In genomic region chr7:52719677-52720076, GRCh38 we compare ENCODE assay signal across 26 cellular contexts.
DNase-seq lines count a peak whose midpoint lies in the region; ATAC-seq lines count a peak whose summit lies in the region.
"Had no signal": no experiment of that assay in that cellular context is flagged by ENCODE, and none has a peak within 500 bp of the region (broad histone marks: within the 10 kb centered on the region; RNA-seq: fewer than 3 reads in every experiment).

No MANE protein-coding gene starts in this region.

- no peak overlapping the region for H2AFZ ChIP-seq in mesenchymal stem cell (ENCODE audit: low read depth, low read length)

- H3K79me1 ChIP-seq in mesenchymal stem cell (replicated peaks; ENCODE audit: low read length, poor library complexity, severe bottlenecking), result no peaks in the 10 kb centered on the region

- no peak overlapping the region for H3K23ac ChIP-seq in mesenchymal stem cell (ENCODE audit: low read length in 2 of 2)

- DNase-seq in DMS53 treated with DMSO at 0.1 percent for 48 hours (lab: John Stamatoyannopoulos, UW; ENCODE audit: unreplicated experiment) (peak; percentile 88), NCI-H2029 (lab: John Stamatoyannopoulos, UW) (peak; percentile 90), NCI-H774 (lab: John Stamatoyannopoulos, UW) (peak; percentile 48), mesenchymal stem cell (peak; percentile 49), putamen (ENCODE audit: low spot score) (no peak), caudate nucleus (lab: John Stamatoyannopoulos, UW) (no peak)
- no peak for DNase-seq in activated CD4-positive, alpha-beta T cell treated with anti-CD3 and anti-CD28 coated beads, Interleukin-2, amount 50 U/mL, for 1 hour
- DNase-seq: activated B cell treated with CpG ODN at 0.5 μM for 24 hours; activated CD4-positive, alpha-beta T cell treated with anti-CD3 and anti-CD28 coated beads, Interleukin-2, amount 50 U/mL, for 48 hours; activated CD8-positive, alpha-beta memory T cell treated with anti-CD3 and anti-CD28 coated beads, Interleukin-2, amount 50 U/mL, for 4 hours; activated naive CD4-positive, alpha-beta T cell treated with anti-CD3 and anti-CD28 coated beads, Interleukin-2, amount 50 U/mL, for 16 hours; central memory CD4-positive, alpha-beta T cell; dermis blood vessel endothelial cell; GOT3; islet precursor cell; lower lobe of right lung; MV-4-11; NCI-H187 treated with DMSO at 0.1 percent for 48 hours; NCI-H524; nephron progenitor cell; pancreas; right lobe of liver; stomach; tibial artery had no signal

- H4K91ac ChIP-seq in mesenchymal stem cell (ENCODE audit: low read length), result no peak overlapping the region

- no peaks in the 10 kb centered on the region for H3K27me3 ChIP-seq in mesenchymal stem cell (ENCODE audit: control insufficient read depth in 1 of 2, insufficient read depth in 1 of 2, low read length in 2 of 2)
- H3K27me3 ChIP-seq: pancreas, right lobe of liver, stomach, tibial artery had no signal

- H3K4me1 ChIP-seq in mesenchymal stem cell (ENCODE audit: control insufficient read depth, insufficient read depth, low read depth, low read length), result peaks cover 2% of the 10 kb centered on the region
- H3K4me1 ChIP-seq: lower lobe of right lung, pancreas, right lobe of liver, stomach, tibial artery had no signal

- no peak for ATAC-seq in HG03025 (IDR thresholded peaks at IDR 0.05; ENCODE audit: low FRiP score, unreplicated experiment)
- ATAC-seq: lower lobe of right lung, pancreas, right lobe of liver had no signal

- H3K9ac ChIP-seq in mesenchymal stem cell (ENCODE audit: low read length), result no peak overlapping the region
- H3K9ac ChIP-seq: KMS-11 had no signal

- no peak overlapping the region for H3K4me3 ChIP-seq in mesenchymal stem cell (ENCODE audit: insufficient read depth in 1 of 2, low read depth in 1 of 2, low read length in 2 of 2)
- H3K4me3 ChIP-seq: lower lobe of right lung, pancreas, right lobe of liver, stomach, tibial artery had no signal

- H3K9me3 ChIP-seq in mesenchymal stem cell (ENCODE audit: control insufficient read depth, low read length), result no peaks in the 10 kb centered on the region
- H3K9me3 ChIP-seq: lower lobe of right lung, pancreas, right lobe of liver, stomach, tibial artery had no signal

- H3K18ac ChIP-seq in mesenchymal stem cell (ENCODE audit: low read depth in 1 of 2, low read length in 2 of 2), result no peak overlapping the region

- H3K14ac ChIP-seq in mesenchymal stem cell (ENCODE audit: low read length in 2 of 2), result no peak overlapping the region

- H4K8ac ChIP-seq in mesenchymal stem cell (ENCODE audit: low read length), result no peak overlapping the region

- WGBS in mesenchymal stem cell, result 26% methylated on average over 3 of the region's 3 CpGs

- H2BK15ac ChIP-seq in mesenchymal stem cell (ENCODE audit: low read depth, poor library complexity, severe bottlenecking), result no peak overlapping the region

- H2BK120ac ChIP-seq in mesenchymal stem cell (ENCODE audit: low read depth, low read length), result no peak overlapping the region

- no peak overlapping the region for H3K4me2 ChIP-seq in mesenchymal stem cell (ENCODE audit: low read length, poor library complexity, severe bottlenecking)
- H3K4me2 ChIP-seq: KMS-11 had no signal

- H3K27ac ChIP-seq in mesenchymal stem cell (ENCODE audit: low read length, poor library complexity, severe bottlenecking) (no peak overlapping the region), caudate nucleus (ENCODE audit: low read depth, low read length) (no peak overlapping the region)
- H3K27ac ChIP-seq: KMS-11, lower lobe of right lung, pancreas, right lobe of liver, stomach, tibial artery had no signal

- no peaks in the 10 kb centered on the region for H3K36me3 ChIP-seq in mesenchymal stem cell (ENCODE audit: control insufficient read depth in 1 of 2, insufficient read depth in 2 of 2, low read depth in 1 of 2, low read length in 2 of 2)
- H3K36me3 ChIP-seq: lower lobe of right lung, pancreas, right lobe of liver, stomach, tibial artery had no signal

- H2AK5ac ChIP-seq in mesenchymal stem cell (ENCODE audit: low read length, severe bottlenecking), result no peak overlapping the region

- H2BK12ac ChIP-seq in mesenchymal stem cell (ENCODE audit: low read length in 2 of 2), result no peak overlapping the region

- H2BK5ac ChIP-seq in mesenchymal stem cell (ENCODE audit: low read depth, low read length, poor library complexity, severe bottlenecking), result no peak overlapping the region

- H3K4ac ChIP-seq in mesenchymal stem cell (ENCODE audit: low read depth in 1 of 2, low read length in 2 of 2), result no peak overlapping the region

Comparison
In these comparisons a context has a peak if more than half of its experiments do, and no peak if none do; other contexts are left out.
1. DNase-seq: peak in DMS53 treated with DMSO at 0.1 percent for 48 hours (single experiment), NCI-H2029 (single experiment), NCI-H774 (single experiment) and mesenchymal stem cell (single experiment); none in putamen (single experiment), activated CD4-positive, alpha-beta T cell treated with anti-CD3 and anti-CD28 coated beads, Interleukin-2, amount 50 U/mL, for 1 hour (single experiment) and caudate nucleus (0 of 61).